ENCODE assay signal across 10 cellular contexts in the genomic region with DNA sequence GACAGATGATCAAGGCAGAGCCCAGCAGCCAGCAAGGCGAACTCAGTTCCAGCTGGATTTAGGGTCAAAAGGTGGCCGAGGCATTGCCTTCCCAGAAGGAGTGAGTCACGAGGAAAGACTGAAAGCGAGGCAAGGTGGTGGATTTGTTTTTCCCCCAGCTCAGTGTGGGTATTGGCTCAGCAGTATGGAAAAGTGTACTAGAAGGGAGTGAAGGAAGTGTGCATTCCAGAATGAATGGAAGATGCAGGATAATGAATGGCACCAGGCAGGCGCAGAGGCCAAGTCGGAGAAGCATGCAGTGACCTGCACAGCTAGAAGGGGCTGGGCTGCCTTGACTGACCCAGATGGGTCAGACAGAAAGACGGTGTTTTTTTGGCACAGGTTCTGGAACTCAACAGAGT. TPM values are rescaled to one million over a fixed set of nuclear protein-coding genes. Genes with fewer than 3 reads are reported as not detected.
A peak's percentile ranks its signal among the peaks of the same experiment; 100 is the strongest.
DNase-seq lines count a peak whose midpoint lies in the region; ATAC-seq and TF ChIP-seq lines count a peak whose summit lies in the region.
"Had no signal": no experiment of that assay in that cellular context is flagged by ENCODE, and none has a peak within 500 bp of the region (broad histone marks: within the 10 kb centered on the region; RNA-seq: fewer than 3 reads in every experiment).

No MANE protein-coding gene starts in this region.

- H2BK5ac ChIP-seq in neuronal stem cell (ENCODE audit: low read length), result no peak overlapping the region

- no peak overlapping the region for H2BK12ac ChIP-seq in neuronal stem cell (ENCODE audit: low read length)

- no peak overlapping the region for H2BK120ac ChIP-seq in neuronal stem cell (ENCODE audit: low read depth, low read length)

- H3K36me3 Mint-ChIP-seq in CD14-positive monocyte, result peaks cover 10 to 16% of the 10 kb centered on the region in 2 donors

- no peaks in the 10 kb centered on the region for H3K36me3 ChIP-seq in neuronal stem cell (replicated peaks in 1 of 2; ENCODE audit: control insufficient read depth in 2 of 2, insufficient read depth in 2 of 2, low read length in 2 of 2)

- H3K4me1 ChIP-seq in neuronal stem cell (ENCODE audit: control insufficient read depth in 2 of 2, insufficient read depth in 1 of 2, low read depth in 1 of 2, low read length in 2 of 2), result peaks cover 7 to 22% of the 10 kb centered on the region in 2 donors

- no peak overlapping the region for H3K14ac ChIP-seq in neuronal stem cell (ENCODE audit: low read length)

- H3K9me3 Mint-ChIP-seq in CD14-positive monocyte, result no peaks in the 10 kb centered on the region
- H3K9me3 Mint-ChIP-seq: immature natural killer cell had no signal

- no peak overlapping the region for H4K91ac ChIP-seq in neuronal stem cell (ENCODE audit: low read depth, low read length, poor library complexity)

- no peak overlapping the region for H3K9ac ChIP-seq in neuronal stem cell (ENCODE audit: low read depth, low read length, poor library complexity)

- no peak overlapping the region for H3K18ac ChIP-seq in neuronal stem cell (ENCODE audit: low read length)

- DNase-seq in CD14-positive monocyte (ENCODE audit: low spot score) (no peak), epithelial cell of proximal tubule (ENCODE audit: low read depth) (peak; percentile 86), neuronal stem cell (ENCODE audit: low spot score) (peak; percentile 21), cerebellar cortex (ENCODE audit: low spot score) (no peak), mucosa of gallbladder (ENCODE audit: low spot score) (no peak)
- DNase-seq: immature natural killer cell had no signal

- H3K23ac ChIP-seq in neuronal stem cell (ENCODE audit: low read depth, low read length, poor library complexity), result no peak overlapping the region

- H3K9me3 ChIP-seq in neuronal stem cell (replicated peaks in 1 of 2; ENCODE audit: control insufficient read depth in 2 of 2, insufficient read depth in 1 of 2, low read depth in 1 of 2, low read length in 2 of 2), result no peaks in the 10 kb centered on the region

- H3K27ac Mint-ChIP-seq in CD14-positive monocyte, result peak overlapping the region in 5 of 7 donors; percentile 11 to 81 (median 55)

- TF ChIP-seq CTCF in CD14-positive monocyte (IDR thresholded peaks at IDR 0.05) (no peak), epithelial cell of proximal tubule (conservative IDR thresholded peaks at IDR 0.05; ENCODE audit: low read depth, low read length) (no peak)

- H2BK15ac ChIP-seq in neuronal stem cell (ENCODE audit: low read length), result no peak overlapping the region

- H3K4me2 ChIP-seq in neuronal stem cell (ENCODE audit: insufficient read depth, low read length, poor library complexity, severe bottlenecking), result no peak overlapping the region

- H3K4me3 ChIP-seq in epithelial cell of proximal tubule (ENCODE audit: low read depth, low read length) (no peak overlapping the region), neuronal stem cell (ENCODE audit: low read length in 2 of 2) (no peak overlapping the region)

- intact Hi-C loops in CD14-positive monocyte (cut with micrococcal nuclease), result no loop called here

- WGBS in neuronal stem cell (ENCODE audit: extremely low coverage in 2 of 2, insufficient read length in 2 of 2, insufficient replicate concordance in 1 of 2), 2 donors, result no CpG with 5 or more reads among the region's 7 CpGs

- ATAC-seq in GM19035 (IDR thresholded peaks at IDR 0.05; ENCODE audit: unreplicated experiment), result no peak
- no peak for ATAC-seq in GM18861 (IDR thresholded peaks at IDR 0.05; ENCODE audit: unreplicated experiment)

- H2AFZ ChIP-seq in neuronal stem cell (ENCODE audit: low read length), result peak overlapping the region; percentile 27

- no peak overlapping the region for H3K4ac ChIP-seq in neuronal stem cell (ENCODE audit: low read length)

- H3K27me3 ChIP-seq in neuronal stem cell (ENCODE audit: control insufficient read depth in 3 of 3, insufficient read depth in 3 of 3, low read depth in 1 of 3, low read length in 3 of 3), result no peaks in the 10 kb centered on the region

- no peak overlapping the region for H2AK5ac ChIP-seq in neuronal stem cell (ENCODE audit: low read depth, low read length)

- no peak overlapping the region for H3K27ac ChIP-seq in neuronal stem cell (replicated peaks; ENCODE audit: low read length)

- peaks cover 77% of the 10 kb centered on the region for H3K4me1 Mint-ChIP-seq in CD14-positive monocyte

- H4K8ac ChIP-seq in neuronal stem cell (ENCODE audit: low read depth, low read length), result no peak overlapping the region

- H3K27me3 Mint-ChIP-seq in CD14-positive monocyte (ENCODE audit: low read depth in 3 of 3), result no peaks in the 10 kb centered on the region
- H3K27me3 Mint-ChIP-seq: brain had no signal

- H3K4me3 Mint-ChIP-seq in CD14-positive monocyte, result no peak overlapping the region
- H3K4me3 Mint-ChIP-seq: brain, immature natural killer cell had no signal

- no peaks in the 10 kb centered on the region for H3K79me1 ChIP-seq in neuronal stem cell (ENCODE audit: low read depth, low read length)

TF ChIP-seq in PFSK-1, 5 proteins besides CTCF, POLR2A, EP300 and RAD21:
- TF ChIP-seq TAF1 (IDR thresholded peaks at IDR 0.05; ENCODE audit: borderline replicate concordance, insufficient read depth, low read length) (0 out of 2 replicates have a peak, but pooled peaks have one; percentile 16), SIN3A (IDR thresholded peaks at IDR 0.05; ENCODE audit: borderline replicate concordance, insufficient read depth, low read length) (peak; percentile 86; the same call in 1 of the 2 replicates), POLR2AphosphoS5 (IDR thresholded peaks at IDR 0.05; ENCODE audit: low read depth, low read length) (0 out of 2 replicates have a peak, but pooled peaks have one; percentile 40), FOXP2 (optimal IDR thresholded peaks at IDR 0.05; ENCODE audit: borderline replicate concordance, extremely low read depth, extremely low read length, insufficient read depth) (no peak)
- TF ChIP-seq, protein P1, sequence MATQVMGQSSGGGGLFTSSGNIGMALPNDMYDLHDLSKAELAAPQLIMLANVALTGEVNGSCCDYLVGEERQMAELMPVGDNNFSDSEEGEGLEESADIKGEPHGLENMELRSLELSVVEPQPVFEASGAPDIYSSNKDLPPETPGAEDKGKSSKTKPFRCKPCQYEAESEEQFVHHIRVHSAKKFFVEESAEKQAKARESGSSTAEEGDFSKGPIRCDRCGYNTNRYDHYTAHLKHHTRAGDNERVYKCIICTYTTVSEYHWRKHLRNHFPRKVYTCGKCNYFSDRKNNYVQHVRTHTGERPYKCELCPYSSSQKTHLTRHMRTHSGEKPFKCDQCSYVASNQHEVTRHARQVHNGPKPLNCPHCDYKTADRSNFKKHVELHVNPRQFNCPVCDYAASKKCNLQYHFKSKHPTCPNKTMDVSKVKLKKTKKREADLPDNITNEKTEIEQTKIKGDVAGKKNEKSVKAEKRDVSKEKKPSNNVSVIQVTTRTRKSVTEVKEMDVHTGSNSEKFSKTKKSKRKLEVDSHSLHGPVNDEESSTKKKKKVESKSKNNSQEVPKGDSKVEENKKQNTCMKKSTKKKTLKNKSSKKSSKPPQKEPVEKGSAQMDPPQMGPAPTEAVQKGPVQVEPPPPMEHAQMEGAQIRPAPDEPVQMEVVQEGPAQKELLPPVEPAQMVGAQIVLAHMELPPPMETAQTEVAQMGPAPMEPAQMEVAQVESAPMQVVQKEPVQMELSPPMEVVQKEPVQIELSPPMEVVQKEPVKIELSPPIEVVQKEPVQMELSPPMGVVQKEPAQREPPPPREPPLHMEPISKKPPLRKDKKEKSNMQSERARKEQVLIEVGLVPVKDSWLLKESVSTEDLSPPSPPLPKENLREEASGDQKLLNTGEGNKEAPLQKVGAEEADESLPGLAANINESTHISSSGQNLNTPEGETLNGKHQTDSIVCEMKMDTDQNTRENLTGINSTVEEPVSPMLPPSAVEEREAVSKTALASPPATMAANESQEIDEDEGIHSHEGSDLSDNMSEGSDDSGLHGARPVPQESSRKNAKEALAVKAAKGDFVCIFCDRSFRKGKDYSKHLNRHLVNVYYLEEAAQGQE (IDR thresholded peaks at IDR 0.05; ENCODE audit: insufficient read depth in 1 of 2, low read depth in 2 of 2, low read length in 2 of 2), result peak in 1 of 2 experiments; percentile 49; a peak in 1 of 4 replicates

RNA-seq across cellular contexts. Expression of a gene that starts 46.3 kb away (rescaled TPM):
- 10 to 100 TPM; 27.8 to 42.6 TPM for polyA plus RNA-seq in CD14-positive monocyte
- polyA plus RNA-seq in PFSK-1 (2012; ENCODE audit: insufficient read length, low read depth), result 11.1 TPM
- 26.1 and 63.9 TPM in 2 replicates for total RNA-seq in epithelial cell of proximal tubule
- 24.4 TPM for polyA plus RNA-seq in neuronal stem cell (2013, experiment 1 of 2)
- 26.0 TPM for polyA plus RNA-seq in neuronal stem cell (2013, experiment 2 of 2)
- total RNA-seq in mucosa of gallbladder, result 128 TPM

Comparison
In these comparisons a context has a peak if more than half of its experiments do, and no peak if none do; other contexts are left out.
1. DNase-seq: peak in epithelial cell of proximal tubule (single experiment) and neuronal stem cell (single experiment); none in CD14-positive monocyte (single experiment), cerebellar cortex (single experiment) and mucosa of gallbladder (single experiment).